ENCODE assay signal across 8 cellular contexts in genomic region chr12:75275702-75276101, GRCh38. TPM values are rescaled to one million over a fixed set of nuclear protein-coding genes. Genes with fewer than 3 reads are reported as not detected.
"Had no signal": no experiment of that assay in that cellular context is flagged by ENCODE, and none has a peak within 500 bp of the region (broad histone marks: within the 10 kb centered on the region; RNA-seq: fewer than 3 reads in every experiment).

No MANE protein-coding gene starts in this region.

- ATAC-seq: HepG2, K562 had no signal

- H3K4me3 ChIP-seq: K562 had no signal

- H3K27ac ChIP-seq: HL-60 had no signal

- DNase-seq: IMR-90, KBM-7, KG1 had no signal

RNA-seq across cellular contexts. Expression of gene CAPS2, which starts 54.4 kb away (rescaled TPM):
- total RNA-seq: HepG2 had no signal

RNA-seq across cellular contexts. Expression of gene GLIPR1L1, which starts 58.8 kb away (rescaled TPM):
- total RNA-seq: HepG2, HT-29, HT1080, IMR-90, K562 had no signal
